ENCODE assay signal across 8 cellular contexts in genomic region chr10:25875555-25876165, GRCh38. TPM values are rescaled to one million over a fixed set of nuclear protein-coding genes. Genes with fewer than 3 reads are reported as not detected.
DNase-seq lines count a peak whose midpoint lies in the region; ATAC-seq and TF ChIP-seq lines count a peak whose summit lies in the region.

No MANE protein-coding gene starts in this region.

- TF ChIP-seq POLR2A in heart left ventricle (IDR thresholded peaks at IDR 0.05) (no peak), prostate gland (IDR thresholded peaks at IDR 0.05) (no peak)

- H3K4me3 Mint-ChIP-seq in activated naive CD4-positive, alpha-beta T cell treated with anti-CD3 and anti-CD28 coated beads for 36 hours: no peak overlapping the region

- H3K36me3 ChIP-seq in heart left ventricle (no peaks in the 10 kb centered on the region), prostate gland (no peaks in the 10 kb centered on the region)

- no peaks in the 10 kb centered on the region for H3K4me1 Mint-ChIP-seq in activated naive CD4-positive, alpha-beta T cell treated with anti-CD3 and anti-CD28 coated beads for 36 hours (ENCODE audit: low read depth)

- intact Hi-C loops in activated naive CD4-positive, alpha-beta T cell treated with anti-CD3 and anti-CD28 coated beads for 36 hours (cut with micrococcal nuclease): loop anchor here (1.0 to 5.0 kb wide), 5 partner anchors 148 to 1007 kb away; partner anchors contain the start of gene GAD2
- intact Hi-C loops in heart left ventricle (cut with DNase I): loop anchor here (2.0 to 10.0 kb wide), 7 partner anchors 392 to 682 kb away; no protein-coding TSS in a partner anchor
- intact Hi-C loops in prostate gland (cut with DNase I): loop anchor here (10.0 kb wide), 1 partner anchor 679 kb away; no protein-coding TSS in a partner anchor

- TF ChIP-seq CTCF in GM12874 (IDR thresholded peaks at IDR 0.05; ENCODE audit: insufficient read depth, low read depth, low read length) (peak; percentile 88), heart left ventricle (IDR thresholded peaks at IDR 0.05) (peak; percentile 73 to 86 (median 82)), prostate gland (IDR thresholded peaks at IDR 0.05) (peak; percentile 33 to 60 (median 50))

- H3K36me3 Mint-ChIP-seq in activated naive CD4-positive, alpha-beta T cell treated with anti-CD3 and anti-CD28 coated beads for 36 hours (ENCODE audit: low read depth): no peaks in the 10 kb centered on the region

- H3K9me3 ChIP-seq in heart left ventricle (peaks cover 0 to 3% (median 0%) of the 10 kb centered on the region in 12 donors), prostate gland (no peaks in the 10 kb centered on the region)

- H3K4me3 ChIP-seq in heart left ventricle (no peak overlapping the region), prostate gland (no peak overlapping the region)

- peaks cover 3% of the 10 kb centered on the region for H3K9me3 Mint-ChIP-seq in activated naive CD4-positive, alpha-beta T cell treated with anti-CD3 and anti-CD28 coated beads for 36 hours

- ATAC-seq in HG02571 (IDR thresholded peaks at IDR 0.05; ENCODE audit: unreplicated experiment): peak; percentile 84
- ATAC-seq in heart left ventricle: peak in 1 of 4 donors; percentile 59

- no peak overlapping the region for H3K27ac Mint-ChIP-seq in activated naive CD4-positive, alpha-beta T cell treated with anti-CD3 and anti-CD28 coated beads for 36 hours

- H3K27ac ChIP-seq in heart left ventricle (no peak overlapping the region), prostate gland (no peak overlapping the region)

- peaks cover 0 to 7% (median 0%) of the 10 kb centered on the region in 9 donors for H3K27me3 ChIP-seq in heart left ventricle
- H3K27me3 ChIP-seq in prostate gland (replicated peaks; ENCODE audit: insufficient read depth): no peaks in the 10 kb centered on the region

- WGBS in heart left ventricle, 4 donors: 1 to 4% (median 1%) methylated on average over 7 of the region's 7 CpGs
- WGBS in prostate gland: 2% methylated on average over 7 of the region's 7 CpGs

- peaks cover 4% of the 10 kb centered on the region for H3K27me3 Mint-ChIP-seq in activated naive CD4-positive, alpha-beta T cell treated with anti-CD3 and anti-CD28 coated beads for 36 hours (ENCODE audit: low read depth)

- DNase-seq in NCI-H1048 (lab: John Stamatoyannopoulos, UW) (peak; percentile 58), SK-N-DZ (ENCODE audit: low spot score) (peak; percentile 56), heart left ventricle (peak; percentile 41 to 69 (median 61)), prostate gland (ENCODE audit: low spot score) (peak; percentile 29), epidermal melanocyte (ENCODE audit: insufficient read length, low spot score) (no peak)
- DNase-seq in activated naive CD4-positive, alpha-beta T cell treated with anti-CD3 and anti-CD28 coated beads for 36 hours: peak; percentile 85

- CTCF ChIA-PET in activated naive CD4-positive, alpha-beta T cell treated with anti-CD3 and anti-CD28 coated beads for 36 hours (lab: Charles Lee): interaction anchor here (0.5 to 2.5 kb wide), 31 partner anchors 9 to 458 kb away, joined by 3 to 24 read pairs (median 3); no protein-coding TSS in a partner anchor

- H3K4me1 ChIP-seq in heart left ventricle (no peaks in the 10 kb centered on the region), prostate gland (replicated peaks) (no peaks in the 10 kb centered on the region)

RNA-seq across cellular contexts. Expression of gene MYO3A, which starts 58.4 kb away (rescaled TPM):
- polyA plus RNA-seq in SK-N-DZ (2014; cell fraction: cytosol; rRNA removed): not detected in 2 replicates
- not detected in 2 replicates for polyA plus RNA-seq in SK-N-DZ (2014; cell fraction: nucleus; rRNA removed)
- not detected for total RNA-seq in activated naive CD4-positive, alpha-beta T cell treated with anti-CD3 and anti-CD28 coated beads for 36 hours
- total RNA-seq in heart left ventricle: under 1 TPM in 1 of 9 donors, not detected in 8; 0.14 TPM
- not detected for polyA plus RNA-seq in heart left ventricle
- total RNA-seq in prostate gland: 1 to 10 TPM in 1 of 2 donors, not detected in 1; 5.2 TPM
